11 cellular contexts compared by ENCODE assay signal in genomic region chr15:39578851-39579486, GRCh38. TPM values are rescaled to one million over a fixed set of nuclear protein-coding genes. Genes with fewer than 3 reads are reported as not detected.
DNase-seq lines count a peak whose midpoint lies in the region; ATAC-seq and TF ChIP-seq lines count a peak whose summit lies in the region.
"Had no signal": no experiment of that assay in that cellular context is flagged by ENCODE, and none has a peak within 500 bp of the region (broad histone marks: within the 10 kb centered on the region; RNA-seq: fewer than 3 reads in every experiment).

No MANE protein-coding gene starts in this region.

- H3K9me2 ChIP-seq in SK-N-SH: no peaks in the 10 kb centered on the region

- H3F3A ChIP-seq in SK-N-SH (replicated peaks; ENCODE audit: insufficient read depth): peaks cover 35% of the 10 kb centered on the region

- H3K36me3 ChIP-seq in SK-N-SH (replicated peaks in 1 of 2; ENCODE audit: control insufficient read depth in 1 of 2, insufficient read depth in 2 of 2, low read length in 1 of 2) (peaks cover 18 to 23% of the 10 kb centered on the region in 2 experiments), mesenchymal stem cell (ENCODE audit: control insufficient read depth in 1 of 2, insufficient read depth in 2 of 2, low read depth in 1 of 2, low read length in 2 of 2) (peaks cover 15 to 18% of the 10 kb centered on the region in 2 experiments)
- H3K36me3 ChIP-seq: pancreas had no signal

- H3K27ac ChIP-seq in SK-N-SH (ENCODE audit: low read depth in 2 of 2, low read length in 1 of 2) (peak overlapping the region in 1 of 2 experiments; percentile 94; a peak in 2 of 4 replicates), coronary artery (peak overlapping the region; percentile 85 to 98), mesenchymal stem cell (ENCODE audit: low read length, poor library complexity, severe bottlenecking) (peak overlapping the region; percentile 95), substantia nigra (ENCODE audit: low read depth, low read length, poor library complexity, severe bottlenecking) (no peak overlapping the region)

- peaks cover 30% of the 10 kb centered on the region for H4K20me1 ChIP-seq in SK-N-SH (ENCODE audit: insufficient read depth)

- POLR2A ChIA-PET in SK-N-SH (lab: Yijun Ruan, JAX): no interaction called here

- no peak overlapping the region for H3K18ac ChIP-seq in mesenchymal stem cell (ENCODE audit: low read depth in 1 of 2, low read length in 2 of 2)

- H3K27me3 ChIP-seq in SK-N-SH (ENCODE audit: insufficient read depth) (no peaks in the 10 kb centered on the region), mesenchymal stem cell (ENCODE audit: control insufficient read depth in 1 of 2, insufficient read depth in 1 of 2, low read length in 2 of 2) (no peaks in the 10 kb centered on the region)
- H3K27me3 ChIP-seq: pancreas had no signal

- DNase-seq in SK-N-SH: no peak
- DNase-seq in coronary artery (ENCODE audit: low spot score): no peak
- DNase-seq in mesenchymal stem cell: peak; percentile 48
- no peak for DNase-seq in type B pancreatic cell (ENCODE audit: extremely low spot score, unreplicated experiment)
- no peak for DNase-seq in NCI-H1694 treated with DMSO at 0.1 percent for 48 hours (lab: John Stamatoyannopoulos, UW)
- no peak for DNase-seq in substantia nigra (lab: John Stamatoyannopoulos, UW)
- DNase-seq: cortex of kidney had no signal

- H2BK12ac ChIP-seq in mesenchymal stem cell (ENCODE audit: low read length in 2 of 2): peak overlapping the region; percentile 59 to 80

- no peaks in the 10 kb centered on the region for H3K79me1 ChIP-seq in mesenchymal stem cell (replicated peaks; ENCODE audit: low read length, poor library complexity, severe bottlenecking)

- peak overlapping the region; percentile 50 for H2BK120ac ChIP-seq in mesenchymal stem cell (ENCODE audit: low read depth, low read length)

- H3K23ac ChIP-seq in mesenchymal stem cell (ENCODE audit: low read length in 2 of 2): no peak overlapping the region

- no peak for TF ChIP-seq CTCF in SK-N-SH (IDR thresholded peaks at IDR 0.05)
- TF ChIP-seq CTCF in coronary artery (IDR thresholded peaks at IDR 0.05): no peak
- TF ChIP-seq CTCF in type B pancreatic cell (conservative IDR thresholded peaks at IDR 0.05): peak; percentile 19

- peaks cover 2% of the 10 kb centered on the region for H3K9me3 Mint-ChIP-seq in type B pancreatic cell

- no peak overlapping the region for H2BK15ac ChIP-seq in mesenchymal stem cell (ENCODE audit: low read depth, poor library complexity, severe bottlenecking)

- peak overlapping the region; percentile 95 for H3K4me3 Mint-ChIP-seq in type B pancreatic cell

- peaks cover 5% of the 10 kb centered on the region for H3K36me3 Mint-ChIP-seq in type B pancreatic cell

- no peak overlapping the region for H3K4me3 ChIP-seq in SK-N-SH (ENCODE audit: low read depth in 2 of 2, low read length in 1 of 2)
- peak overlapping the region; percentile 86 for H3K4me3 ChIP-seq in coronary artery
- H3K4me3 ChIP-seq in mesenchymal stem cell (ENCODE audit: insufficient read depth in 1 of 2, low read depth in 1 of 2, low read length in 2 of 2): peak overlapping the region in 1 of 2 experiments; percentile 88

- H3K9me3 ChIP-seq in SK-N-SH: no peaks in the 10 kb centered on the region
- H3K9me3 ChIP-seq in mesenchymal stem cell (ENCODE audit: control insufficient read depth, low read length): no peaks in the 10 kb centered on the region
- H3K9me3 ChIP-seq: pancreas had no signal

- H3K4ac ChIP-seq in mesenchymal stem cell (ENCODE audit: low read depth in 1 of 2, low read length in 2 of 2): peak overlapping the region in 1 of 2 experiments; percentile 87

- no peak for TF ChIP-seq EP300 in SK-N-SH (IDR thresholded peaks at IDR 0.05; ENCODE audit: borderline replicate concordance in 1 of 2, low read depth in 1 of 2, low read length in 1 of 2)

- H3K27ac Mint-ChIP-seq in type B pancreatic cell: peak overlapping the region; percentile 88
- H3K27ac Mint-ChIP-seq: B cell had no signal

- H3K79me2 ChIP-seq in SK-N-SH (ENCODE audit: insufficient read depth): peaks cover 34% of the 10 kb centered on the region

- peak overlapping the region; percentile 82; the same call in 1 of the 2 replicates for H3K4me2 ChIP-seq in SK-N-SH
- no peak overlapping the region for H3K4me2 ChIP-seq in mesenchymal stem cell (ENCODE audit: low read length, poor library complexity, severe bottlenecking)

- H3K14ac ChIP-seq in mesenchymal stem cell (ENCODE audit: low read length in 2 of 2): no peak overlapping the region

- H3K9ac ChIP-seq in SK-N-SH (peak overlapping the region; percentile 85; the same call in 1 of the 2 replicates), mesenchymal stem cell (ENCODE audit: low read length) (peak overlapping the region; percentile 92)

- peaks cover 41% of the 10 kb centered on the region for H3K27me3 Mint-ChIP-seq in type B pancreatic cell

- 91% methylated on average over 5 of the region's 5 CpGs for WGBS in SK-N-SH (ENCODE audit: low lambda C conversion rate)
- 100% methylated on average over 1 of the region's 5 CpGs for WGBS in mesenchymal stem cell

- no peak for TF ChIP-seq RAD21 in SK-N-SH (IDR thresholded peaks at IDR 0.05; ENCODE audit: low read length)

- no peak overlapping the region for H4K8ac ChIP-seq in mesenchymal stem cell (ENCODE audit: low read length)

- peak overlapping the region; percentile 98 for H2AK5ac ChIP-seq in mesenchymal stem cell (ENCODE audit: low read length, severe bottlenecking)

- peak overlapping the region; percentile 47 for H2BK5ac ChIP-seq in mesenchymal stem cell (ENCODE audit: low read depth, low read length, poor library complexity, severe bottlenecking)

- ATAC-seq in SK-N-SH treated with all-trans-retinoic acid at 6 μM for 48 hours: no peak
- ATAC-seq in GM18520 (IDR thresholded peaks at IDR 0.05; ENCODE audit: unreplicated experiment): no peak

- peaks cover 16% of the 10 kb centered on the region for H3K4me1 Mint-ChIP-seq in type B pancreatic cell (ENCODE audit: unreplicated experiment)

- H2AFZ ChIP-seq in SK-N-SH (ENCODE audit: low read depth): no peak overlapping the region
- no peak overlapping the region for H2AFZ ChIP-seq in mesenchymal stem cell (ENCODE audit: low read depth, low read length)

- H3K4me1 ChIP-seq in SK-N-SH (ENCODE audit: control insufficient read depth in 1 of 2, insufficient read depth in 2 of 2, low read depth in 1 of 2, low read length in 1 of 2) (peaks cover 5% of the 10 kb centered on the region in 2 experiments; a peak in 3 of 4 replicates), mesenchymal stem cell (ENCODE audit: control insufficient read depth, insufficient read depth, low read depth, low read length) (peaks cover 6% of the 10 kb centered on the region)
- H3K4me1 ChIP-seq: pancreas had no signal

- CTCF ChIA-PET in SK-N-SH (lab: Yijun Ruan, JAX): interaction anchor here (0.5 to 2.6 kb wide), 17 partner anchors 8 to 879 kb away, joined by 3 to 23 read pairs (median 4); no protein-coding TSS in a partner anchor

- H4K91ac ChIP-seq in mesenchymal stem cell (ENCODE audit: low read length): no peak overlapping the region

TF ChIP-seq in SK-N-SH, 30 proteins besides CTCF, POLR2A, EP300 and RAD21:
- no peak for TF ChIP-seq FOXJ3 (CRISPR knock-in tag; IDR thresholded peaks at IDR 0.05)
- no peak for TF ChIP-seq PBX3 (IDR thresholded peaks at IDR 0.05)
- TF ChIP-seq FOSL2 (IDR thresholded peaks at IDR 0.05; ENCODE audit: borderline replicate concordance, low read depth): no peak
- no peak for TF ChIP-seq YY1 (IDR thresholded peaks at IDR 0.05; ENCODE audit: low read depth)

TF ChIP-seq in SK-N-SH treated with all-trans-retinoic acid at 6 μM for 48 hours, 23 proteins besides CTCF, POLR2A, EP300 and RAD21:
- TF ChIP-seq ZFP30 (CRISPR knock-in tag; IDR thresholded peaks at IDR 0.05): no peak

RNA-seq across cellular contexts. Expression of gene THBS1, which starts 1.9 kb away (rescaled TPM):
- 117 and 127 TPM in 2 replicates for polyA plus RNA-seq in SK-N-SH (2012; rRNA removed)
- polyA plus RNA-seq in SK-N-SH (2012; cell fraction: cytosol; rRNA removed): 36.9 and 47.2 TPM in 2 replicates
- 513 and 769 TPM in 2 replicates for polyA plus RNA-seq in SK-N-SH (2012; cell fraction: nucleus; rRNA removed)
- 229 TPM for polyA plus RNA-seq in mesenchymal stem cell (2013, experiment 1 of 2)
- polyA plus RNA-seq in mesenchymal stem cell (2013, experiment 2 of 2): 221 TPM
- 51.7 and 137 TPM in 2 replicates for total RNA-seq in type B pancreatic cell (ENCODE audit: low replicate concordance)
